Comparison of ENCODE assay signal across 11 cellular contexts in the genomic region with DNA sequence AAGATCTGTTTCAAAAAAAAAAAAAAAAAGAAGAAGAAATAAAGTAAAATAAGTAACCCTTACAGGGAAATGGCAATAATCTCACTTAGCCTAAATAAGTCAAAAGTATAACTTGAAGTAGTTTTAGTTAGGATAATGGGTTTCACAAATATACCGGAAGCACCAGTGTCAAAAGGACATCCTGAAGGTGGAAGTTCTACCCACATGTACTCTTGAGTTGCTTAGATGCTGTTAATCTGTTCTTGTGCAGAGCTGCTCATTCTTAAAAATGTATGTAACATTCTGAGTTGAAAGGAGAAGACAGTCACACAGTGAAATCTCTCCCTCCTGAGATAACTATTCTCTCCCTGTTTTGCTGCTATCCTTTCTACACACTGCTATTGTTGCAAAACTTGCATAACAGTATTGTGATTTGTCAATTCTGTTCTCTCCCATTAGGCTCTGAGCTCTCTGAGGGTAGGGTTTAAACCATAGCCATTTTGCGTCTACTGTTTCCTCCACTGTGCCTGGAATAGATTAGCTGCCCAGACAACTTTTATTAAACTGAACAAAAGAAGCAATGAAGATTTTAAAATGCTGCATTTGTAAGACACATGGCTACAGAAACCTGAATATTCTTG. TPM values are rescaled to one million over a fixed set of nuclear protein-coding genes. Genes with fewer than 3 reads are reported as not detected.
A peak's percentile ranks its signal among the peaks of the same experiment; 100 is the strongest.
DNase-seq lines count a peak whose midpoint lies in the region; ATAC-seq and TF ChIP-seq lines count a peak whose summit lies in the region.
"Had no signal": no experiment of that assay in that cellular context is flagged by ENCODE, and none has a peak within 500 bp of the region (broad histone marks: within the 10 kb centered on the region; RNA-seq: fewer than 3 reads in every experiment).

No MANE protein-coding gene starts in this region.

- TF ChIP-seq POLR2A in adrenal gland (IDR thresholded peaks at IDR 0.05), result no peak

- POLR2A ChIA-PET in Caco-2 (lab: Charles Lee), result interaction anchor here (0.6 to 1.2 kb wide), 2 partner anchors 10 to 74 kb away, joined by 6 to 8 read pairs; a partner anchor contains a TSS

- H3K4me3 Mint-ChIP-seq in Caco-2 (ENCODE audit: unreplicated experiment), result peak overlapping the region; percentile 62

- H3K9me3 Mint-ChIP-seq in Caco-2 (ENCODE audit: unreplicated experiment), result no peaks in the 10 kb centered on the region

- no peak for ATAC-seq in GM19397 (IDR thresholded peaks at IDR 0.05; ENCODE audit: unreplicated experiment)
- no peak for ATAC-seq in HG02798 (IDR thresholded peaks at IDR 0.05; ENCODE audit: poor library complexity, unreplicated experiment)

- peaks cover 15% of the 10 kb centered on the region for H3K4me1 Mint-ChIP-seq in Caco-2 (ENCODE audit: low read depth, unreplicated experiment)

- no peak overlapping the region for H3K9ac ChIP-seq in KMS-11

- H3K79me2 ChIP-seq in KMS-11 (ENCODE audit: insufficient read depth, low read depth), result no peaks in the 10 kb centered on the region

- no peaks in the 10 kb centered on the region for H3K27me3 ChIP-seq in Caco-2 (replicated peaks; ENCODE audit: control insufficient read depth, insufficient read depth, low read length)
- no peaks in the 10 kb centered on the region for H3K27me3 ChIP-seq in KMS-11 (ENCODE audit: insufficient read depth, low read depth)
- H3K27me3 ChIP-seq in adrenal gland, result no peaks in the 10 kb centered on the region
- H3K27me3 ChIP-seq in neuron (ENCODE audit: insufficient read depth, low read length), result no peaks in the 10 kb centered on the region

- H3K4me3 ChIP-seq in Caco-2 (ENCODE audit: low read depth, low read length) (no peak overlapping the region), KMS-11 (IDR thresholded peaks at IDR 0.05; ENCODE audit: insufficient read depth, low read depth, low read length) (no peak overlapping the region), adrenal gland (no peak overlapping the region), neuron (ENCODE audit: low read length) (no peak overlapping the region)

- H3K36me3 Mint-ChIP-seq in Caco-2 (ENCODE audit: insufficient read depth, unreplicated experiment), result no peaks in the 10 kb centered on the region

- H4K20me1 ChIP-seq in KMS-11 (ENCODE audit: insufficient read depth), result no peaks in the 10 kb centered on the region

- H3K36me3 ChIP-seq in Caco-2 (ENCODE audit: control insufficient read depth, insufficient read depth, low read length), result no peaks in the 10 kb centered on the region
- H3K36me3 ChIP-seq in KMS-11 (ENCODE audit: insufficient read depth), result no peaks in the 10 kb centered on the region
- H3K36me3 ChIP-seq in adrenal gland (replicated peaks in 1 of 2), result no peaks in the 10 kb centered on the region
- no peaks in the 10 kb centered on the region for H3K36me3 ChIP-seq in neuron (ENCODE audit: insufficient read depth, low read length)

- intact Hi-C loops in Caco-2 (cut with micrococcal nuclease; ENCODE audit: unreplicated experiment) (loop anchor here (1.0 to 2.0 kb wide), 2 partner anchors 10 to 57 kb away; no protein-coding TSS in a partner anchor), adrenal gland (cut with DNase I) (no loop called here), head of caudate nucleus (cut with DNase I) (no loop called here)

- TF ChIP-seq CTCF in Caco-2 (IDR thresholded peaks at IDR 0.05; ENCODE audit: insufficient read depth in 1 of 2, low read depth in 1 of 2, low read length in 1 of 2, severe bottlenecking in 1 of 2, unreplicated experiment in 1 of 2) (no peak), KMS-11 (conservative IDR thresholded peaks at IDR 0.05; ENCODE audit: low read depth, low read length) (no peak), adrenal gland (IDR thresholded peaks at IDR 0.05) (no peak), GM10266 (IDR thresholded peaks at IDR 0.05; ENCODE audit: control insufficient read depth, insufficient read depth, low read depth, missing control alignments) (no peak)

- no peaks in the 10 kb centered on the region for H3K27me3 Mint-ChIP-seq in Caco-2 (ENCODE audit: insufficient read depth, unreplicated experiment)

- no peaks in the 10 kb centered on the region for H3K9me3 ChIP-seq in Caco-2
- no peaks in the 10 kb centered on the region for H3K9me3 ChIP-seq in adrenal gland (replicated peaks in 1 of 3)
- no peaks in the 10 kb centered on the region for H3K9me3 ChIP-seq in neuron (ENCODE audit: low read length)

- 33 to 56% (median 53%) methylated on average over 2 of the region's 2 CpGs for WGBS in adrenal gland, 4 donors

- CTCF ChIA-PET in Caco-2 (lab: Charles Lee), result interaction anchor here (0.7 to 1.5 kb wide), 4 partner anchors 11 to 99 kb away, joined by 3 to 8 read pairs (median 3); a partner anchor contains a TSS

- H3K4me2 ChIP-seq in KMS-11, result peak overlapping the region; percentile 9; the same call in 1 of the 2 replicates

- no TSS peak for BruUV-seq in Caco-2 (replicated peaks; lab: Mats Ljungman, UMichigan)

- H3K4me1 ChIP-seq in Caco-2 (peaks cover 32% of the 10 kb centered on the region), KMS-11 (ENCODE audit: low read depth, poor library complexity, severe bottlenecking) (peaks cover 57% of the 10 kb centered on the region), adrenal gland (replicated peaks in 1 of 2) (peaks cover 6 to 14% of the 10 kb centered on the region in 2 donors), neuron (ENCODE audit: insufficient read depth, low read length) (peaks cover 3% of the 10 kb centered on the region)

- peak overlapping the region; percentile 64 for H3K27ac Mint-ChIP-seq in Caco-2 (ENCODE audit: unreplicated experiment)

- peak in 1 of 2 experiments; percentile 10 for DNase-seq in Caco-2
- DNase-seq in adrenal gland, result no peak
- no peak for DNase-seq in head of caudate nucleus
- DNase-seq in GM10266 (ENCODE audit: extremely low spot score), result no peak
- DNase-seq: activated CD4-positive, alpha-beta T cell treated with anti-CD3 and anti-CD28 coated beads, Interleukin-2, amount 50 U/mL, for 48 hours; NCI-H510A; posterior cingulate gyrus had no signal

- H2AFZ ChIP-seq in KMS-11 (ENCODE audit: low read depth) (peak overlapping the region; percentile 7; the same call in 1 of the 2 replicates), neuron (ENCODE audit: low read depth, low read length) (peak overlapping the region; percentile 40)

- no peak overlapping the region for H3K27ac ChIP-seq in KMS-11
- H3K27ac ChIP-seq in adrenal gland, result peak overlapping the region in 3 of 5 donors; percentile 22 to 36 (median 25)

RNA-seq across cellular contexts. Expression of a gene that starts 11.1 kb away (rescaled TPM):
- 25.6 and 26.0 TPM in 2 replicates for total RNA-seq in Caco-2 (2022)
- 10 to 100 TPM in 7 of 8 donors, 1 to 10 TPM in 1; 8.5 to 69.2 (median 28.1) TPM for total RNA-seq in adrenal gland
- polyA plus RNA-seq in adrenal gland, result 10 to 100 TPM in 1 of 3 donors, 1 to 10 TPM in 2; 5.4 to 20.8 (median 9.9) TPM
